8 cellular contexts compared by ENCODE assay signal in genomic region chr14:94173885-94174621, GRCh38. TPM values are rescaled to one million over a fixed set of nuclear protein-coding genes. Genes with fewer than 3 reads are reported as not detected.
DNase-seq lines count a peak whose midpoint lies in the region; ATAC-seq and TF ChIP-seq lines count a peak whose summit lies in the region.

PPP4R4 (plus strand) TSS chr14:94174322; CDS start chr14:94174466, 144 bp downstream.

- H3K4me3 ChIP-seq in LNCaP clone FGC (ENCODE audit: low read depth, low read length) (peak within 1 kb of the TSS; percentile 53), fibroblast of villous mesenchyme (ENCODE audit: low read depth, low read length) (peak within 1 kb of the TSS; percentile 66)

- no peaks in the 10 kb centered on the region for H3K9me3 Mint-ChIP-seq in neural crest cell
- H3K9me3 Mint-ChIP-seq in stimulated activated naive CD8-positive, alpha-beta T cell treated with anti-CD3 and anti-CD28 coated beads, Interleukin-15, amount 100 ng/mL, for 72 hours, result no peaks in the 10 kb centered on the region

- peak; percentile 73 for ATAC-seq in GM21786 (IDR thresholded peaks at IDR 0.05; ENCODE audit: unreplicated experiment)
- ATAC-seq in stimulated activated naive CD8-positive, alpha-beta T cell treated with anti-CD3 and anti-CD28 coated beads, Interleukin-15, amount 100 ng/mL, for 72 hours, result peak; percentile 90

- TF ChIP-seq CTCF in LNCaP clone FGC (IDR thresholded peaks at IDR 0.05; ENCODE audit: control insufficient read depth, extremely low read depth, insufficient read depth), result no peak
- TF ChIP-seq CTCF in fibroblast of villous mesenchyme (IDR thresholded peaks at IDR 0.05; ENCODE audit: insufficient read depth, low read depth, low read length), result no peak
- TF ChIP-seq CTCF in neural crest cell (conservative IDR thresholded peaks at IDR 0.05), result no peak

- peaks cover 19% of the 10 kb centered on the region for H3K4me1 Mint-ChIP-seq in neural crest cell
- peaks cover 30% of the 10 kb centered on the region for H3K4me1 Mint-ChIP-seq in stimulated activated naive CD8-positive, alpha-beta T cell treated with anti-CD3 and anti-CD28 coated beads, Interleukin-15, amount 100 ng/mL, for 72 hours

- no peaks in the 10 kb centered on the region for H3K36me3 Mint-ChIP-seq in neural crest cell (ENCODE audit: low read depth)

- H3K27me3 Mint-ChIP-seq in neural crest cell (ENCODE audit: low read depth), result peaks cover 82% of the 10 kb centered on the region
- H3K27me3 Mint-ChIP-seq in stimulated activated naive CD8-positive, alpha-beta T cell treated with anti-CD3 and anti-CD28 coated beads, Interleukin-15, amount 100 ng/mL, for 72 hours, result peaks cover 33% of the 10 kb centered on the region

- H3K27ac Mint-ChIP-seq in neural crest cell (ENCODE audit: unreplicated experiment), result no peak within 1 kb of the TSS
- peak within 1 kb of the TSS; percentile 57 to 81 for H3K27ac Mint-ChIP-seq in stimulated activated naive CD8-positive, alpha-beta T cell treated with anti-CD3 and anti-CD28 coated beads, Interleukin-15, amount 100 ng/mL, for 72 hours

- TF ChIP-seq POLR2A in Raji (IDR thresholded peaks at IDR 0.05; ENCODE audit: insufficient read depth, low read depth, low read length), result peak; percentile 41

- peak within 1 kb of the TSS; percentile 80 for H3K4me3 Mint-ChIP-seq in neural crest cell
- H3K4me3 Mint-ChIP-seq in stimulated activated naive CD8-positive, alpha-beta T cell treated with anti-CD3 and anti-CD28 coated beads, Interleukin-15, amount 100 ng/mL, for 72 hours, result peak within 1 kb of the TSS; percentile 83 to 89

- DNase-seq in DMS114 treated with DMSO at 0.1 percent for 48 hours (lab: John Stamatoyannopoulos, UW; ENCODE audit: unreplicated experiment) (peak; percentile 54), LNCaP clone FGC (ENCODE audit: low read depth) (peak; percentile 23), fibroblast of villous mesenchyme (ENCODE audit: low read depth) (peak; percentile 82), neural crest cell (ENCODE audit: low read depth, low spot score) (peak; percentile 94)
- DNase-seq in activated effector memory CD4-positive, alpha-beta T cell treated with anti-CD3 and anti-CD28 coated beads, Interleukin-2, amount 50 U/mL, for 16 hours, result peak; percentile 93
- peak; percentile 85 to 91 for DNase-seq in stimulated activated naive CD8-positive, alpha-beta T cell treated with anti-CD3 and anti-CD28 coated beads, Interleukin-15, amount 100 ng/mL, for 72 hours

RNA-seq across cellular contexts. Expression of gene PPP4R4, which starts in this region (rescaled TPM):
- under 0.01 and 0.43 TPM in 2 replicates for total RNA-seq in fibroblast of villous mesenchyme
- 1.1 and 1.6 TPM in 2 replicates for total RNA-seq in neural crest cell

Comparison
In these comparisons a context has a peak if more than half of its experiments do, and no peak if none do; other contexts are left out.
1. Peak in every context shown above with its lines: DNase-seq, ATAC-seq and H3K4me3 ChIP-seq.
2. Peak in DNase-seq and H3K4me3 ChIP-seq in fibroblast of villous mesenchyme; RNA of the gene not detected or under 1 TPM.
3. DNase-seq: peak in every context shown above with its lines; median percentile 94 in neural crest cell; 93 in activated effector memory CD4-positive, alpha-beta T cell treated with anti-CD3 and anti-CD28 coated beads, Interleukin-2, amount 50 U/mL, for 16 hours; 88 in stimulated activated naive CD8-positive, alpha-beta T cell treated with anti-CD3 and anti-CD28 coated beads, Interleukin-15, amount 100 ng/mL, for 72 hours; 82 in fibroblast of villous mesenchyme; 54 in DMS114 treated with DMSO at 0.1 percent for 48 hours; 23 in LNCaP clone FGC.